Comparison of ENCODE assay signal across 1 cellular context in genomic region chr3:100358413-100358812, GRCh38.
TF ChIP-seq lines count a peak whose summit lies in the region.

No MANE protein-coding gene starts in this region.

TF ChIP-seq in liver, 16 proteins besides CTCF, POLR2A, EP300 and RAD21:
- TF ChIP-seq GABPA (IDR thresholded peaks at IDR 0.05 in 1 of 2, conservative IDR thresholded peaks at IDR 0.05 in 1 of 2) (peak in 1 of 2 donors; percentile 24), SP1 (IDR thresholded peaks at IDR 0.05) (peak; percentile 85), RXRA (IDR thresholded peaks at IDR 0.05) (peak; percentile 81 to 88), FOXA2 (IDR thresholded peaks at IDR 0.05) (peak; percentile 42), HNF4A (conservative IDR thresholded peaks at IDR 0.05) (peak; percentile 94 to 95), YY1 (IDR thresholded peaks at IDR 0.05) (peak; percentile 66), JUND (IDR thresholded peaks at IDR 0.05) (peak; percentile 76 to 85), ATF3 (IDR thresholded peaks at IDR 0.05) (peak; percentile 52), ZBTB33 (IDR thresholded peaks at IDR 0.05) (peak; percentile 69), FOXA1 (IDR thresholded peaks at IDR 0.05) (no peak), EGR1 (IDR thresholded peaks at IDR 0.05; ENCODE audit: low read depth in 2 of 2) (no peak), MAX (IDR thresholded peaks at IDR 0.05) (peak; percentile 63), HNF4G (IDR thresholded peaks at IDR 0.05) (peak; percentile 83), REST (IDR thresholded peaks at IDR 0.05) (peak; percentile 19), NR2F2 (IDR thresholded peaks at IDR 0.05) (peak; percentile 98), TAF1 (conservative IDR thresholded peaks at IDR 0.05) (no peak)
